In the genomic region with DNA sequence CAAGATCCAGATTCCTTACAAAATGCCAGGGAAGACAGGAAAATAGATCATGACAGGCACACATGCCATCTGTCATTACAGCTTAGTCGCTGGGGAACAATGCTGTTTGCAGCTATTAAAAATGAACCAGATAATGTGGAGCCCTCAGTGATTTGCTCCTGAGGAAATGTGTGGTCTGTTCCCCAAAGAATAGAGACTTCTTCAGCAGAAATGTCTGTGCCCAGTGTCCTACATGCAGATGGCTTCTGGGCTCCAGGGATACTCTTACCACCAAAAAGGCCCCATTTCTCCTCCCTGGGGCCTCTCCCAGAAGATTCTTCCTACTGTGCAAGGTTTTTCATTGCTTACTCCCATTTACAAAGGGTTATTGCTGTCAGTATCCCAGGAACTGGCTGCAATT, we compare ENCODE assay signal across 7 cellular contexts.
"Had no signal": no experiment of that assay in that cellular context is flagged by ENCODE, and none has a peak within 500 bp of the region (broad histone marks: within the 10 kb centered on the region; RNA-seq: fewer than 3 reads in every experiment).

No MANE protein-coding gene starts in this region.

- H3K9me3 Mint-ChIP-seq: GM23338, H9 had no signal

- H3K36me3 Mint-ChIP-seq: IgD-negative memory B cell had no signal

- H2AFZ ChIP-seq: GM23338 had no signal

- H3K27me3 Mint-ChIP-seq: IgD-negative memory B cell had no signal

- DNase-seq: H9, HCEC 1CT had no signal

- H3K4me3 Mint-ChIP-seq: GM23338, H9, IgD-negative memory B cell had no signal

- H3K4me3 ChIP-seq: GM23338 had no signal

- H3K27ac Mint-ChIP-seq: GM23338, H9, IgD-negative memory B cell had no signal

- FAIRE-seq: H1, H54, HTR-8/SVneo had no signal

- H3K4me2 ChIP-seq: GM23338 had no signal
